In genomic region chr5:89458330-89458656, GRCh38 we compare ENCODE assay signal across 19 cellular contexts.
DNase-seq lines count a peak whose midpoint lies in the region; ATAC-seq and TF ChIP-seq lines count a peak whose summit lies in the region.
"Had no signal": no experiment of that assay in that cellular context is flagged by ENCODE, and none has a peak within 500 bp of the region (broad histone marks: within the 10 kb centered on the region; RNA-seq: fewer than 3 reads in every experiment).

No MANE protein-coding gene starts in this region.

- H3K9ac ChIP-seq in mammary epithelial cell (ENCODE audit: insufficient read depth, low read length): no peak overlapping the region
- H3K9ac ChIP-seq: GM23248 had no signal

- H3K9me3 ChIP-seq in mammary epithelial cell (replicated peaks; ENCODE audit: insufficient read depth, low read length) (no peaks in the 10 kb centered on the region), MG63 (no peaks in the 10 kb centered on the region)
- H3K9me3 ChIP-seq: vagina had no signal

- in situ Hi-C loops in mammary epithelial cell (cut with MboI; ENCODE audit: low sequenced_read_pairs in 2 of 2): no loop called here

- dilution Hi-C loops in mammary epithelial cell (cut with HindIII; ENCODE audit: low sequenced_read_pairs): no loop called here

- H3K4me3 ChIP-seq in ACC112 (ENCODE audit: low read depth, low read length): no peak overlapping the region
- H3K4me3 ChIP-seq in mammary epithelial cell (replicated peaks in 1 of 3; ENCODE audit: insufficient read depth in 1 of 3, low read depth in 2 of 3, low read length in 3 of 3): no peak overlapping the region
- no peak overlapping the region for H3K4me3 ChIP-seq in MG63
- H3K4me3 ChIP-seq: GM23248, vagina had no signal

- H3K4me2 ChIP-seq in mammary epithelial cell (ENCODE audit: insufficient read depth, low read depth, low read length): peak overlapping the region; percentile 17

- 0 out of 2 replicates have a peak overlapping the region, but pooled peaks have one; percentile 5 for H3K27ac ChIP-seq in ACC112 (ENCODE audit: low read depth, low read length)
- peak overlapping the region; percentile 77 for H3K27ac ChIP-seq in mammary epithelial cell (ENCODE audit: insufficient read depth, low read depth, low read length)
- H3K27ac ChIP-seq: C4-2B, RWPE1 had no signal

- TF ChIP-seq CTCF in mammary epithelial cell (conservative IDR thresholded peaks at IDR 0.05 in 1 of 2, IDR thresholded peaks at IDR 0.05 in 1 of 2; ENCODE audit: extremely low read depth in 1 of 2, insufficient read depth in 1 of 2, low read depth in 1 of 2, low read length in 2 of 2) (no peak), osteocyte (IDR thresholded peaks at IDR 0.05) (no peak)

- WGBS in mammary epithelial cell (ENCODE audit: low coverage, missing lambda C conversion rate): 89% methylated on average over 1 of the region's 1 CpG

- ATAC-seq in HG03469 (IDR thresholded peaks at IDR 0.05; ENCODE audit: unreplicated experiment): no peak
- no peak for ATAC-seq in activated T-cell treated with anti-CD3 and anti-CD28 coated beads, Interleukin-2, amount 50 U/mL, for 4 hours
- ATAC-seq: activated CD8-positive, alpha-beta T cell treated with anti-CD3 and anti-CD28 coated beads for 36 hours; WTC11 had no signal

- H3K79me2 ChIP-seq in ACC112 (ENCODE audit: control insufficient read depth, insufficient read depth, low read length, unreplicated experiment) (no peaks in the 10 kb centered on the region), mammary epithelial cell (ENCODE audit: insufficient read depth, low read length) (no peaks in the 10 kb centered on the region)

- H3K9me3 Mint-ChIP-seq in osteocyte (ENCODE audit: unreplicated experiment): no peaks in the 10 kb centered on the region
- peaks cover 6% of the 10 kb centered on the region for H3K9me3 Mint-ChIP-seq in activated T-cell treated with anti-CD3 and anti-CD28 coated beads, Interleukin-2, amount 50 U/mL, for 4 hours
- H3K9me3 Mint-ChIP-seq: activated CD8-positive, alpha-beta T cell treated with anti-CD3 and anti-CD28 coated beads for 36 hours; WTC11 had no signal

- H4K20me1 ChIP-seq in mammary epithelial cell (ENCODE audit: insufficient read depth, low read length): no peaks in the 10 kb centered on the region

- H3K27ac Mint-ChIP-seq in osteocyte (ENCODE audit: unreplicated experiment): peak overlapping the region; percentile 81
- H3K27ac Mint-ChIP-seq: activated CD8-positive, alpha-beta T cell treated with anti-CD3 and anti-CD28 coated beads for 36 hours; memory B cell; WTC11 had no signal

- CTCF ChIA-PET in mammary epithelial cell (lab: Charles Lee; ENCODE audit: low non-redundant PET): no interaction called here

- BruUV-seq in mammary epithelial cell (replicated peaks; lab: Mats Ljungman, UMichigan): no TSS peak

- H3K27me3 ChIP-seq in ACC112 (ENCODE audit: insufficient read depth, low read length) (no peaks in the 10 kb centered on the region), mammary epithelial cell (ENCODE audit: insufficient read depth, low read length) (no peaks in the 10 kb centered on the region), MG63 (no peaks in the 10 kb centered on the region)
- H3K27me3 ChIP-seq: vagina had no signal

- peaks cover 15% of the 10 kb centered on the region for H3K4me1 Mint-ChIP-seq in osteocyte (ENCODE audit: unreplicated experiment)
- no peaks in the 10 kb centered on the region for H3K4me1 Mint-ChIP-seq in activated T-cell treated with anti-CD3 and anti-CD28 coated beads, Interleukin-2, amount 50 U/mL, for 4 hours (ENCODE audit: low read depth)
- H3K4me1 Mint-ChIP-seq: WTC11 had no signal

- H3K36me3 ChIP-seq in ACC112 (ENCODE audit: insufficient read depth, low read length) (no peaks in the 10 kb centered on the region), mammary epithelial cell (ENCODE audit: insufficient read depth, low read length) (no peaks in the 10 kb centered on the region), MG63 (no peaks in the 10 kb centered on the region)
- H3K36me3 ChIP-seq: vagina had no signal

- H3K4me1 ChIP-seq in ACC112 (ENCODE audit: control insufficient read depth, insufficient read depth, low read length, unreplicated experiment) (peaks cover 16% of the 10 kb centered on the region), mammary epithelial cell (ENCODE audit: insufficient read depth, low read length) (peaks cover 16% of the 10 kb centered on the region)

- DNase-seq in NCI-H2227 treated with DMSO at 0.1 percent for 48 hours (lab: John Stamatoyannopoulos, UW) (peak; percentile 79), mammary epithelial cell (no peak), osteocyte (ENCODE audit: extremely low spot score, unreplicated experiment) (no peak), MG63 (no peak), ureter (ENCODE audit: low spot score) (no peak)
- no peak for DNase-seq in activated T-cell treated with anti-CD3 and anti-CD28 coated beads, Interleukin-2, amount 50 U/mL, for 4 hours
- DNase-seq: activated CD8-positive, alpha-beta T cell treated with anti-CD3 and anti-CD28 coated beads for 36 hours; activated naive CD4-positive, alpha-beta T cell; activated T-cell treated with anti-CD3 and anti-CD28 coated beads, Interleukin-2, amount 50 U/mL, for 1 hour; NCI-H510A treated with DMSO at 0.1 percent for 48 hours; T-helper 9 cell had no signal

- no peak overlapping the region for H3K4me3 Mint-ChIP-seq in osteocyte (ENCODE audit: unreplicated experiment)
- H3K4me3 Mint-ChIP-seq in activated T-cell treated with anti-CD3 and anti-CD28 coated beads, Interleukin-2, amount 50 U/mL, for 4 hours: no peak overlapping the region
- H3K4me3 Mint-ChIP-seq: activated CD8-positive, alpha-beta T cell treated with anti-CD3 and anti-CD28 coated beads for 36 hours; memory B cell; WTC11 had no signal

- no peaks in the 10 kb centered on the region for H3K27me3 Mint-ChIP-seq in osteocyte (ENCODE audit: unreplicated experiment)
- no peaks in the 10 kb centered on the region for H3K27me3 Mint-ChIP-seq in activated T-cell treated with anti-CD3 and anti-CD28 coated beads, Interleukin-2, amount 50 U/mL, for 4 hours (ENCODE audit: low read depth)
- H3K27me3 Mint-ChIP-seq: activated CD8-positive, alpha-beta T cell treated with anti-CD3 and anti-CD28 coated beads for 36 hours; memory B cell had no signal

- H3K36me3 Mint-ChIP-seq in osteocyte (ENCODE audit: unreplicated experiment): no peaks in the 10 kb centered on the region
- H3K36me3 Mint-ChIP-seq in activated T-cell treated with anti-CD3 and anti-CD28 coated beads, Interleukin-2, amount 50 U/mL, for 4 hours (ENCODE audit: insufficient read depth): no peaks in the 10 kb centered on the region
- H3K36me3 Mint-ChIP-seq: WTC11 had no signal

- intact Hi-C loops in mammary epithelial cell (cut with micrococcal nuclease): no loop called here

- H2AFZ ChIP-seq in ACC112 (ENCODE audit: low read length, unreplicated experiment) (peak overlapping the region; percentile 62), mammary epithelial cell (ENCODE audit: low read depth, low read length) (peak overlapping the region; percentile 61)
